ENCODE assay signal across 22 cellular contexts in genomic region chr9:71719088-71719487, GRCh38. TPM values are rescaled to one million over a fixed set of nuclear protein-coding genes. Genes with fewer than 3 reads are reported as not detected.
DNase-seq lines count a peak whose midpoint lies in the region; ATAC-seq and TF ChIP-seq lines count a peak whose summit lies in the region.
"Had no signal": no experiment of that assay in that cellular context is flagged by ENCODE, and none has a peak within 500 bp of the region (broad histone marks: within the 10 kb centered on the region; RNA-seq: fewer than 3 reads in every experiment).

No MANE protein-coding gene starts in this region.

- H3K27ac Mint-ChIP-seq in naive thymus-derived CD4-positive, alpha-beta T cell, result peak overlapping the region in 5 of 9 donors; percentile 2 to 78 (median 6)
- no peak overlapping the region for H3K27ac Mint-ChIP-seq in Caco-2 (ENCODE audit: unreplicated experiment)
- H3K27ac Mint-ChIP-seq in activated T-cell treated with anti-CD3 and anti-CD28 coated beads, Interleukin-2, amount 50 U/mL, for 72 hours, result no peak overlapping the region
- H3K27ac Mint-ChIP-seq in activated CD8-positive, alpha-beta T cell treated with anti-CD3 and anti-CD28 coated beads for 36 hours, result no peak overlapping the region

- no peak for TF ChIP-seq EP300 in gastroesophageal sphincter (IDR thresholded peaks at IDR 0.05)

- TF ChIP-seq CTCF in heart left ventricle (IDR thresholded peaks at IDR 0.05), result no peak
- TF ChIP-seq CTCF in gastroesophageal sphincter (IDR thresholded peaks at IDR 0.05), result no peak
- no peak for TF ChIP-seq CTCF in Caco-2 (IDR thresholded peaks at IDR 0.05; ENCODE audit: insufficient read depth in 1 of 2, low read depth in 1 of 2, low read length in 1 of 2, severe bottlenecking in 1 of 2, unreplicated experiment in 1 of 2)
- no peak for TF ChIP-seq CTCF in activated CD8-positive, alpha-beta T cell treated with anti-CD3 and anti-CD28 coated beads for 36 hours (IDR thresholded peaks at IDR 0.05)

- no peak for DNase-seq in left ventricle myocardium superior
- DNase-seq in heart left ventricle, result no peak
- DNase-seq in naive thymus-derived CD4-positive, alpha-beta T cell, result no peak
- DNase-seq in Caco-2, result no peak
- no peak for DNase-seq in activated T-cell treated with anti-CD3 and anti-CD28 coated beads, Interleukin-2, amount 50 U/mL, for 72 hours
- DNase-seq in AML-193 (lab: John Stamatoyannopoulos, UW), result no peak
- no peak for DNase-seq in activated CD8-positive, alpha-beta T cell treated with anti-CD3 and anti-CD28 coated beads for 36 hours
- DNase-seq: BE2C, COR-L47, DMS 273 treated with DMSO at 0.1 percent for 48 hours, DMS79 treated with DMSO at 0.1 percent for 48 hours, GOT3, NCI-H1092 treated with DMSO at 0.1 percent for 48 hours, NCI-H1436 treated with DMSO at 0.1 percent for 48 hours, NCI-H1930, NCI-H345, NCI-H524, NCI-H774, Peyer's patch, SJCRH30 had no signal

- H3K4me3 ChIP-seq in heart left ventricle, result no peak overlapping the region
- H3K4me3 ChIP-seq in gastroesophageal sphincter, result no peak overlapping the region
- H3K4me3 ChIP-seq in naive thymus-derived CD4-positive, alpha-beta T cell (ENCODE audit: low read length), result no peak overlapping the region
- H3K4me3 ChIP-seq in Caco-2 (ENCODE audit: low read depth, low read length), result no peak overlapping the region
- H3K4me3 ChIP-seq: Peyer's patch, SJCRH30 had no signal

- BruUV-seq in Caco-2 (replicated peaks; lab: Mats Ljungman, UMichigan), result no TSS peak

- intact Hi-C loops in left ventricle myocardium superior (cut with micrococcal nuclease) (no loop called here), heart left ventricle (cut with DNase I) (loop anchor here in 7 of 10 donors (5.0 to 10.0 kb wide), 3 partner anchors 48 to 114 kb away; partner anchors contain the start of gene CEMIP2 (in 2 of the 7)), Caco-2 (cut with micrococcal nuclease; ENCODE audit: unreplicated experiment) (no loop called here)
- intact Hi-C loops in naive thymus-derived CD4-positive, alpha-beta T cell (cut with micrococcal nuclease), result loop anchor here (5.0 to 10.0 kb wide), 2 partner anchors 46 to 117 kb away; partner anchors contain the start of gene CEMIP2 (in 1 of the 2)
- intact Hi-C loops in activated CD8-positive, alpha-beta T cell treated with anti-CD3 and anti-CD28 coated beads for 36 hours (cut with micrococcal nuclease), result no loop called here

- CTCF ChIA-PET in naive thymus-derived CD4-positive, alpha-beta T cell (lab: Charles Lee), result interaction anchor here (1.4 to 3.6 kb wide), 2 partner anchors 14 to 114 kb away, joined by 3 to 12 read pairs; no protein-coding TSS in a partner anchor
- CTCF ChIA-PET in Caco-2 (lab: Charles Lee), result no interaction called here
- CTCF ChIA-PET in activated CD8-positive, alpha-beta T cell treated with anti-CD3 and anti-CD28 coated beads for 36 hours (lab: Charles Lee), result interaction anchor here (1.2 kb wide), 1 partner anchor 114 kb away, joined by 3 read pairs; no protein-coding TSS in a partner anchor

- no peaks in the 10 kb centered on the region for H3K27me3 Mint-ChIP-seq in naive thymus-derived CD4-positive, alpha-beta T cell
- no peaks in the 10 kb centered on the region for H3K27me3 Mint-ChIP-seq in Caco-2 (ENCODE audit: insufficient read depth, unreplicated experiment)
- no peaks in the 10 kb centered on the region for H3K27me3 Mint-ChIP-seq in activated T-cell treated with anti-CD3 and anti-CD28 coated beads, Interleukin-2, amount 50 U/mL, for 72 hours (ENCODE audit: low read depth)
- H3K27me3 Mint-ChIP-seq in activated CD8-positive, alpha-beta T cell treated with anti-CD3 and anti-CD28 coated beads for 36 hours, result no peaks in the 10 kb centered on the region

- TF ChIP-seq POLR2A in heart left ventricle (IDR thresholded peaks at IDR 0.05) (no peak), gastroesophageal sphincter (IDR thresholded peaks at IDR 0.05) (no peak)

- no peak overlapping the region for H3K4me3 Mint-ChIP-seq in naive thymus-derived CD4-positive, alpha-beta T cell
- no peak overlapping the region for H3K4me3 Mint-ChIP-seq in Caco-2 (ENCODE audit: unreplicated experiment)
- no peak overlapping the region for H3K4me3 Mint-ChIP-seq in activated T-cell treated with anti-CD3 and anti-CD28 coated beads, Interleukin-2, amount 50 U/mL, for 72 hours
- H3K4me3 Mint-ChIP-seq in activated CD8-positive, alpha-beta T cell treated with anti-CD3 and anti-CD28 coated beads for 36 hours, result no peak overlapping the region

- H3K36me3 Mint-ChIP-seq in naive thymus-derived CD4-positive, alpha-beta T cell, result peaks cover 16 to 47% (median 30%) of the 10 kb centered on the region in 5 donors
- peaks cover 50% of the 10 kb centered on the region for H3K36me3 Mint-ChIP-seq in Caco-2 (ENCODE audit: insufficient read depth, unreplicated experiment)
- H3K36me3 Mint-ChIP-seq in activated T-cell treated with anti-CD3 and anti-CD28 coated beads, Interleukin-2, amount 50 U/mL, for 72 hours (ENCODE audit: insufficient read depth in 2 of 2), result peaks cover 9 to 23% of the 10 kb centered on the region in 2 donors
- H3K36me3 Mint-ChIP-seq in activated CD8-positive, alpha-beta T cell treated with anti-CD3 and anti-CD28 coated beads for 36 hours (ENCODE audit: low read depth), result peaks cover 39% of the 10 kb centered on the region

- peaks cover 0 to 92% (median 26%) of the 10 kb centered on the region in 9 donors for H3K36me3 ChIP-seq in heart left ventricle
- H3K36me3 ChIP-seq in gastroesophageal sphincter, result peaks cover 0 to 31% of the 10 kb centered on the region in 2 donors
- peaks cover 6 to 43% (median 14%) of the 10 kb centered on the region in 3 experiments for H3K36me3 ChIP-seq in naive thymus-derived CD4-positive, alpha-beta T cell (ENCODE audit: control insufficient read depth in 2 of 3, insufficient read depth in 3 of 3, low read length in 3 of 3)
- no peaks in the 10 kb centered on the region for H3K36me3 ChIP-seq in Caco-2 (ENCODE audit: control insufficient read depth, insufficient read depth, low read length)
- H3K36me3 ChIP-seq: BE2C had no signal

- H3K27me3 ChIP-seq in heart left ventricle, result no peaks in the 10 kb centered on the region
- no peaks in the 10 kb centered on the region for H3K27me3 ChIP-seq in gastroesophageal sphincter
- no peaks in the 10 kb centered on the region for H3K27me3 ChIP-seq in naive thymus-derived CD4-positive, alpha-beta T cell (ENCODE audit: control insufficient read depth in 2 of 2, insufficient read depth in 2 of 2, low read length in 2 of 2)
- no peaks in the 10 kb centered on the region for H3K27me3 ChIP-seq in Caco-2 (replicated peaks; ENCODE audit: control insufficient read depth, insufficient read depth, low read length)
- H3K27me3 ChIP-seq: BE2C, Peyer's patch, SJCRH30 had no signal

- POLR2A ChIA-PET in naive thymus-derived CD4-positive, alpha-beta T cell (lab: Charles Lee), result interaction anchor here (1.1 kb wide), 1 partner anchor 98 kb away, joined by 3 read pairs; no protein-coding TSS in a partner anchor
- POLR2A ChIA-PET in Caco-2 (lab: Charles Lee), result no interaction called here
- POLR2A ChIA-PET in activated CD8-positive, alpha-beta T cell treated with anti-CD3 and anti-CD28 coated beads for 36 hours (lab: Charles Lee), result interaction anchor here (1.3 kb wide), 1 partner anchor 28 kb away, joined by 3 read pairs; no protein-coding TSS in a partner anchor

- H3K4me1 ChIP-seq in heart left ventricle (peaks cover 0 to 10% (median 0%) of the 10 kb centered on the region in 12 donors), gastroesophageal sphincter (peaks cover 0 to 5% (median 0%) of the 10 kb centered on the region in 3 donors), Caco-2 (no peaks in the 10 kb centered on the region)
- no peaks in the 10 kb centered on the region for H3K4me1 ChIP-seq in naive thymus-derived CD4-positive, alpha-beta T cell (ENCODE audit: control insufficient read depth in 2 of 2, insufficient read depth in 2 of 2, low read length in 2 of 2)
- H3K4me1 ChIP-seq: BE2C, Peyer's patch, SJCRH30 had no signal

- 95 to 98% (median 95%) methylated on average over 3 of the region's 3 CpGs for WGBS in heart left ventricle, 4 donors
- 87 to 97% methylated on average over 3 of the region's 3 CpGs for WGBS in gastroesophageal sphincter (ENCODE audit: low coverage in 1 of 2), 2 donors

- no peak overlapping the region for H3K27ac ChIP-seq in heart left ventricle
- H3K27ac ChIP-seq in gastroesophageal sphincter, result peak overlapping the region in 3 of 4 donors; percentile 3 to 29 (median 20)
- no peak overlapping the region for H3K27ac ChIP-seq in naive thymus-derived CD4-positive, alpha-beta T cell (ENCODE audit: low read depth, low read length)
- H3K27ac ChIP-seq: KMS-11, Peyer's patch, SJCRH30 had no signal

- peaks cover 0 to 4% (median 0%) of the 10 kb centered on the region in 11 donors for H3K9me3 Mint-ChIP-seq in naive thymus-derived CD4-positive, alpha-beta T cell
- no peaks in the 10 kb centered on the region for H3K9me3 Mint-ChIP-seq in Caco-2 (ENCODE audit: unreplicated experiment)
- no peaks in the 10 kb centered on the region for H3K9me3 Mint-ChIP-seq in activated T-cell treated with anti-CD3 and anti-CD28 coated beads, Interleukin-2, amount 50 U/mL, for 72 hours
- H3K9me3 Mint-ChIP-seq in activated CD8-positive, alpha-beta T cell treated with anti-CD3 and anti-CD28 coated beads for 36 hours, result no peaks in the 10 kb centered on the region

- peak; percentile 19 for ATAC-seq in left ventricle myocardium superior
- ATAC-seq in heart left ventricle, result no peak
- no peak for ATAC-seq in gastroesophageal sphincter
- ATAC-seq in naive thymus-derived CD4-positive, alpha-beta T cell, result no peak
- no peak for ATAC-seq in activated T-cell treated with anti-CD3 and anti-CD28 coated beads, Interleukin-2, amount 50 U/mL, for 72 hours (replicated peaks in 1 of 2)
- ATAC-seq in activated CD8-positive, alpha-beta T cell treated with anti-CD3 and anti-CD28 coated beads for 36 hours, result no peak

- H3K4me1 Mint-ChIP-seq in naive thymus-derived CD4-positive, alpha-beta T cell, result peaks cover 14 to 27% (median 17%) of the 10 kb centered on the region in 7 donors
- H3K4me1 Mint-ChIP-seq in Caco-2 (ENCODE audit: low read depth, unreplicated experiment), result no peaks in the 10 kb centered on the region
- peaks cover 10% of the 10 kb centered on the region for H3K4me1 Mint-ChIP-seq in activated T-cell treated with anti-CD3 and anti-CD28 coated beads, Interleukin-2, amount 50 U/mL, for 72 hours (ENCODE audit: low read depth)
- peaks cover 3% of the 10 kb centered on the region for H3K4me1 Mint-ChIP-seq in activated CD8-positive, alpha-beta T cell treated with anti-CD3 and anti-CD28 coated beads for 36 hours (ENCODE audit: low read depth)

- H3K9me3 ChIP-seq in heart left ventricle, result no peaks in the 10 kb centered on the region
- H3K9me3 ChIP-seq in gastroesophageal sphincter, result no peaks in the 10 kb centered on the region
- H3K9me3 ChIP-seq in naive thymus-derived CD4-positive, alpha-beta T cell (ENCODE audit: control insufficient read depth in 2 of 3, low read length in 3 of 3), result no peaks in the 10 kb centered on the region
- H3K9me3 ChIP-seq in Caco-2, result no peaks in the 10 kb centered on the region
- H3K9me3 ChIP-seq: BE2C, Peyer's patch, SJCRH30 had no signal

RNA-seq across cellular contexts. Expression of gene CEMIP2, which starts 49.2 kb away (rescaled TPM):
- total RNA-seq in left ventricle myocardium superior (8.7 TPM), heart left ventricle (10 to 100 TPM in 2 of 9 donors, 1 to 10 TPM in 7; 6.7 to 49.3 (median 7.4) TPM), gastroesophageal sphincter (10 to 100 TPM in 3 of 4 donors, 1 to 10 TPM in 1; 8.1 to 84.5 (median 17.4) TPM), Caco-2 (2022) (28.4 and 37.2 TPM in 2 replicates)
- polyA plus RNA-seq in heart left ventricle, result 1 to 10 TPM; 5.8 to 8.7 TPM
- total RNA-seq in naive thymus-derived CD4-positive, alpha-beta T cell, result 100 to 1,000 TPM in 3 of 5 experiments, 10 to 100 TPM in 2; 69.5 to 183 (median 103) TPM
- polyA plus RNA-seq in naive thymus-derived CD4-positive, alpha-beta T cell, result 10 to 100 TPM; 17.6 to 29.6 TPM
- 10 to 100 TPM; 46.7 to 62.2 TPM for total RNA-seq in activated T-cell treated with anti-CD3 and anti-CD28 coated beads, Interleukin-2, amount 50 U/mL, for 72 hours
- 10 to 100 TPM; 58.7 to 63.5 TPM for total RNA-seq in activated CD8-positive, alpha-beta T cell treated with anti-CD3 and anti-CD28 coated beads for 36 hours

Comparison
In these comparisons a context has a peak if more than half of its experiments do, and no peak if none do; other contexts are left out.
1. intact Hi-C loops: an anchor here in heart left ventricle (5.0 to 10.0 kb wide) and naive thymus-derived CD4-positive, alpha-beta T cell (5.0 to 10.0 kb wide); none called in left ventricle myocardium superior, Caco-2 and activated CD8-positive, alpha-beta T cell treated with anti-CD3 and anti-CD28 coated beads for 36 hours.
2. H3K27ac ChIP-seq: peak in gastroesophageal sphincter (3 of 4); none in heart left ventricle (0 of 12) and naive thymus-derived CD4-positive, alpha-beta T cell (single experiment).
3. H3K27ac Mint-ChIP-seq: peak in naive thymus-derived CD4-positive, alpha-beta T cell (5 of 9); none in Caco-2 (single experiment), activated T-cell treated with anti-CD3 and anti-CD28 coated beads, Interleukin-2, amount 50 U/mL, for 72 hours (single experiment) and activated CD8-positive, alpha-beta T cell treated with anti-CD3 and anti-CD28 coated beads for 36 hours (single experiment).